Comparison of ENCODE assay signal across 17 cellular contexts in genomic region chr15:81869161-81869928, GRCh38.
A peak's percentile ranks its signal among the peaks of the same experiment; 100 is the strongest.
DNase-seq lines count a peak whose midpoint lies in the region; ATAC-seq and TF ChIP-seq lines count a peak whose summit lies in the region.
"Had no signal": no experiment of that assay in that cellular context is flagged by ENCODE, and none has a peak within 500 bp of the region (broad histone marks: within the 10 kb centered on the region; RNA-seq: fewer than 3 reads in every experiment).

No MANE protein-coding gene starts in this region.

- peaks cover 9% of the 10 kb centered on the region for H3K4me1 Mint-ChIP-seq in brain
- peaks cover 4% of the 10 kb centered on the region for H3K4me1 Mint-ChIP-seq in progenitor cell of endocrine pancreas (ENCODE audit: low read depth)
- H3K4me1 Mint-ChIP-seq in T-helper 17 cell = no peaks in the 10 kb centered on the region

- H3K9me3 Mint-ChIP-seq in brain (peaks cover 6 to 14% (median 10%) of the 10 kb centered on the region in 5 experiments), progenitor cell of endocrine pancreas (ENCODE audit: low read depth) (peaks cover 8% of the 10 kb centered on the region)

- WGBS in HUES64 = 88% methylated on average over 10 of the region's 10 CpGs

- DNase-seq in fibroblast of the conjunctiva (ENCODE audit: low read depth) (peak; percentile 6), progenitor cell of endocrine pancreas (ENCODE audit: low spot score, unreplicated experiment) (no peak), T-helper 17 cell (no peak)
- DNase-seq: CD4-positive, CD25-positive, alpha-beta regulatory T cell; NCI-H1436; NCI-H2029; NCI-H2171 treated with DMSO at 0.1 percent for 48 hours; NCI-H82; Peyer's patch; Right ventricle myocardium superior had no signal

- no peaks in the 10 kb centered on the region for H3K27me3 ChIP-seq in HUES64 (ENCODE audit: insufficient read depth, low read length)
- H3K27me3 ChIP-seq: Peyer's patch had no signal

- TF ChIP-seq CTCF in brain (conservative IDR thresholded peaks at IDR 0.05) (no peak), progenitor cell of endocrine pancreas (IDR thresholded peaks at IDR 0.05; ENCODE audit: unreplicated experiment) (no peak)

- H3K36me3 Mint-ChIP-seq in brain (peaks cover 15% of the 10 kb centered on the region), progenitor cell of endocrine pancreas (ENCODE audit: insufficient read depth) (peaks cover 17% of the 10 kb centered on the region), T-helper 17 cell (ENCODE audit: low read depth) (no peaks in the 10 kb centered on the region)
- H3K36me3 Mint-ChIP-seq: CD4-positive, CD25-positive, alpha-beta regulatory T cell had no signal

- no peak for ATAC-seq in HG03354 (IDR thresholded peaks at IDR 0.05; ENCODE audit: poor library complexity, severe bottlenecking, unreplicated experiment)
- ATAC-seq in HG03045 (IDR thresholded peaks at IDR 0.05; ENCODE audit: unreplicated experiment) = no peak
- no peak for ATAC-seq in T-helper 17 cell
- ATAC-seq: HCT116 had no signal

- H3K4me1 ChIP-seq in HUES64 (ENCODE audit: insufficient read depth, low read length) = no peaks in the 10 kb centered on the region
- H3K4me1 ChIP-seq: Peyer's patch had no signal

- H3K27ac Mint-ChIP-seq in brain (peak overlapping the region in 2 of 5 experiments; percentile 40 to 54), progenitor cell of endocrine pancreas (peak overlapping the region; percentile 89), T-helper 17 cell (no peak overlapping the region)
- H3K27ac Mint-ChIP-seq: CD4-positive, CD25-positive, alpha-beta regulatory T cell had no signal

- no peak overlapping the region for H3K27ac ChIP-seq in HUES64 (ENCODE audit: low read depth, low read length)
- H3K27ac ChIP-seq: KMS-11, Peyer's patch, SK-N-MC had no signal

- peaks cover 8% of the 10 kb centered on the region for H3K27me3 Mint-ChIP-seq in brain
- no peaks in the 10 kb centered on the region for H3K27me3 Mint-ChIP-seq in progenitor cell of endocrine pancreas
- H3K27me3 Mint-ChIP-seq in T-helper 17 cell = peaks cover 6% of the 10 kb centered on the region
- H3K27me3 Mint-ChIP-seq: CD4-positive, CD25-positive, alpha-beta regulatory T cell had no signal

- H3K4me3 Mint-ChIP-seq in brain (peak overlapping the region in 3 of 5 experiments; percentile 6 to 79 (median 8)), progenitor cell of endocrine pancreas (ENCODE audit: low read depth) (peak overlapping the region; percentile 80), T-helper 17 cell (no peak overlapping the region)
- H3K4me3 Mint-ChIP-seq: CD4-positive, CD25-positive, alpha-beta regulatory T cell had no signal

- H3K9me3 ChIP-seq in HUES64 (ENCODE audit: insufficient read depth, low read depth, low read length) (no peaks in the 10 kb centered on the region), T-helper 17 cell (ENCODE audit: control insufficient read depth, low read length, poor library complexity, severe bottlenecking) (no peaks in the 10 kb centered on the region)
- H3K9me3 ChIP-seq: Peyer's patch had no signal

- no peaks in the 10 kb centered on the region for H3K36me3 ChIP-seq in HUES64 (ENCODE audit: insufficient read depth, low read length)
- H3K36me3 ChIP-seq: Peyer's patch had no signal

- peak overlapping the region; percentile 52; the same call in 1 of the 2 replicates for H3K4me3 ChIP-seq in HUES64 (ENCODE audit: low read length)
- H3K4me3 ChIP-seq: Peyer's patch, SK-N-MC had no signal

- no peak overlapping the region for H3K9ac ChIP-seq in HUES64 (ENCODE audit: low read depth, low read length)
- H3K9ac ChIP-seq: KMS-11 had no signal
